Comparison of ENCODE assay signal across 34 cellular contexts in genomic region chr6:26436018-26436417, GRCh38.
"Had no signal": no experiment of that assay in that cellular context is flagged by ENCODE, and none has a peak within 500 bp of the region (broad histone marks: within the 10 kb centered on the region; RNA-seq: fewer than 3 reads in every experiment).

No MANE protein-coding gene starts in this region.

- H3K4me3 ChIP-seq: MG63 had no signal

- H3K27me3 ChIP-seq: MG63 had no signal

- DNase-seq: Karpas-422, Kasumi-1, MG63, MM.1S, MV-4-11, NCI-H1048, NCI-H1092, NCI-H1092 treated with DMSO at 0.1 percent for 48 hours, NCI-H1105, NCI-H1105 treated with DMSO at 0.1 percent for 48 hours, NCI-H1417, NCI-H1417 treated with DMSO at 0.1 percent for 48 hours, NCI-H1436, NCI-H1436 treated with DMSO at 0.1 percent for 48 hours, NCI-H146, NCI-H1694, NCI-H1694 treated with DMSO at 0.1 percent for 48 hours, NCI-H187, NCI-H187 treated with DMSO at 0.1 percent for 48 hours, NCI-H1930, NCI-H2029, NCI-H2029 treated with DMSO at 0.1 percent for 48 hours, NCI-H2081, NCI-H2081 treated with DMSO at 0.1 percent for 48 hours, NCI-H2107, NCI-H2171, NCI-H2171 treated with DMSO at 0.1 percent for 48 hours, NCI-H2227 treated with DMSO at 0.1 percent for 48 hours, NCI-H226, NCI-H345, NCI-H446, NCI-H446 treated with DMSO at 0.1 percent for 48 hours, NCI-H510A, NCI-H510A treated with DMSO at 0.1 percent for 48 hours had no signal

- H3K9me3 ChIP-seq: MG63 had no signal

- H3K36me3 ChIP-seq: MG63 had no signal
